ENCODE assay signal across 8 cellular contexts in the genomic region with DNA sequence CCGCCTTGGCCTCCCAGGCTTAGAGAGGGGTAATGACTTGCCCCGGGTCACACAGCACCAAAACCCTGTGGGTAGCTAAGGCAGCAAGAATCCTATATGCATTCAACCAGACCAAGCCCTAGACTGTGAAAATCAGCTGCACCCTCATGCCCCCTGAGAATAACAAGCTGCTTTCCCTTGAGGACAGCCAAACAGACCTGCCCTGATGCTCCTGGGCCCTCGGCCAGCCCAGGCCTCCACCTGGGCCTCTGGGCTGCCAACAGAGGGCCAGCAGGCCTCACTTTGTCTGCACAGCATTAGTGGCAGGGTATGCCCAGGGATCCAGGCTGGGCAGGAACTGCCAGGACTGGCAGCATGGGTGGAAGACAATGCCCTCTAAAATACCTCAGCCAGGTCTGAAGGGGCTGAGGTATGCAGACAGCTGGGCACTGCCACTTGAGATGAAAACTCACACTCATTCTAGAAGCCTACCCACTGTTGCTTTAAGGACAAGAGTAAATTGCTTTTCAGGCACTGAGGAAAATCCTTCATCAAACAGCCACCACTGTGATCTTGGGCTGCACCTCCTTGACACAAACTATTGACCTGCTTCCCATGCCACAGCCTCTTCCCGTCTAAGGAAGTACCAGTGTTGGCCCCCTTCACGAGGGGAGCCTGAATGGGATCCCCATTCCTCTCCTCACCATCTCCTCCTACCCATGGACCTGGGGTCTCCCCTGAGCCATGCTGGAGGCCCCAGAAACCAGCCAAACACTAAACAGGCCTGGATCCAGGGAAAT. TPM values are rescaled to one million over a fixed set of nuclear protein-coding genes. Genes with fewer than 3 reads are reported as not detected.
DNase-seq lines count a peak whose midpoint lies in the region; ATAC-seq and TF ChIP-seq lines count a peak whose summit lies in the region.

No MANE protein-coding gene starts in this region.

- no peak overlapping the region for H3K4me2 ChIP-seq in IMR-90 (ENCODE audit: low read depth, low read length)

- peaks cover 54% of the 10 kb centered on the region for H3K9me1 ChIP-seq in IMR-90 (ENCODE audit: insufficient read depth, low read length)

- peak overlapping the region; percentile 92 for H2AK5ac ChIP-seq in IMR-90 (ENCODE audit: low read depth, low read length)

- peaks cover 57% of the 10 kb centered on the region for H4K20me1 ChIP-seq in IMR-90 (ENCODE audit: insufficient read depth, low read length)

- H3K79me1 ChIP-seq in IMR-90 (ENCODE audit: low read depth in 1 of 2, low read length in 2 of 2), result peaks cover 28 to 86% of the 10 kb centered on the region in 2 experiments

- in situ Hi-C loops in IMR-90 (cut with MboI; ENCODE audit: low sequenced_read_pairs) (no loop called here), gastrocnemius medialis (cut with MboI; ENCODE audit: low sequenced_read_pairs in 4 of 4) (no loop called here)

- H3K23ac ChIP-seq in IMR-90 (ENCODE audit: low read depth, low read length), result peak overlapping the region; percentile 79

- H2BK120ac ChIP-seq in IMR-90 (ENCODE audit: low read depth, low read length), result peak overlapping the region; percentile 73

- H3K4me3 ChIP-seq in IMR-90 (ENCODE audit: insufficient read depth, low read depth, low read length) (no peak overlapping the region), colonic mucosa (no peak overlapping the region), gastrocnemius medialis (no peak overlapping the region)

- peak overlapping the region; percentile 28; the same call in 1 of the 2 replicates for H3K27ac ChIP-seq in IMR-90 (ENCODE audit: insufficient read depth, low read length)
- H3K27ac ChIP-seq in colonic mucosa, result peak overlapping the region; percentile 54
- peak overlapping the region; percentile 88 to 95 (median 93) for H3K27ac ChIP-seq in gastrocnemius medialis

- TF ChIP-seq RAD21 in IMR-90 (IDR thresholded peaks at IDR 0.05; ENCODE audit: low read length), result no peak

- H3K36me3 ChIP-seq in IMR-90 (ENCODE audit: control insufficient read depth, insufficient read depth, low read length), result peaks cover 4% of the 10 kb centered on the region; the same call in 1 of the 2 replicates
- H3K36me3 ChIP-seq in colonic mucosa, result no peaks in the 10 kb centered on the region
- H3K36me3 ChIP-seq in gastrocnemius medialis, result no peaks in the 10 kb centered on the region

- no peak overlapping the region for H3K56ac ChIP-seq in IMR-90 (ENCODE audit: extremely low read depth, insufficient read depth, low read length)

- TF ChIP-seq POLR2A in IMR-90 (IDR thresholded peaks at IDR 0.05; ENCODE audit: low read depth, low read length) (no peak), gastrocnemius medialis (IDR thresholded peaks at IDR 0.05) (no peak)

- H3K9me3 ChIP-seq in IMR-90 (ENCODE audit: control insufficient read depth, insufficient read depth, low read length), result no peaks in the 10 kb centered on the region
- H3K9me3 ChIP-seq in colonic mucosa, result no peaks in the 10 kb centered on the region
- no peaks in the 10 kb centered on the region for H3K9me3 ChIP-seq in gastrocnemius medialis

- no peak overlapping the region for H3K18ac ChIP-seq in IMR-90 (ENCODE audit: low read depth, low read length)

- CTCF ChIA-PET in IMR-90 (lab: Yijun Ruan, JAX), result no interaction called here

- H2BK5ac ChIP-seq in IMR-90 (ENCODE audit: low read depth, low read length, poor library complexity, severe bottlenecking), result peak overlapping the region; percentile 47

- intact Hi-C loops in IMR-90 (cut with micrococcal nuclease) (no loop called here), colonic mucosa (cut with DNase I) (no loop called here), gastrocnemius medialis (cut with DNase I; ENCODE audit: low total_unique reads) (loop anchor here (2.0 kb wide), 1 partner anchor 49 kb away; no protein-coding TSS in a partner anchor)

- H3K4ac ChIP-seq in IMR-90 (ENCODE audit: low read depth, low read length), result peak overlapping the region; percentile 84

- POLR2A ChIA-PET in IMR-90 (lab: Charles Lee; ENCODE audit: unreplicated experiment), result no interaction called here

- TF ChIP-seq CTCF in IMR-90 (conservative IDR thresholded peaks at IDR 0.05; ENCODE audit: low read depth, low read length), result no peak
- TF ChIP-seq CTCF in colonic mucosa (IDR thresholded peaks at IDR 0.05), result no peak
- TF ChIP-seq CTCF in gastrocnemius medialis (IDR thresholded peaks at IDR 0.05 in 4 of 5, conservative IDR thresholded peaks at IDR 0.05 in 1 of 5), result no peak

- WGBS in IMR-90 (ENCODE audit: extremely low coverage in 2 of 2, insufficient read length in 1 of 2), 2 experiments, result 100% methylated on average over 1 of the region's 5 CpGs; no CpG with 5 or more reads in 1 of the 2 experiments

- peak overlapping the region; percentile 89 for H3K14ac ChIP-seq in IMR-90 (replicated peaks; ENCODE audit: low read depth, low read length)

- dilution Hi-C loops in IMR-90 (cut with HindIII; ENCODE audit: low sequenced_read_pairs, unreplicated experiment), result no loop called here

- H4K5ac ChIP-seq in IMR-90 (ENCODE audit: low read depth, low read length), result peak overlapping the region; percentile 12; the same call in 1 of the 2 replicates

- 0 out of 4 replicates have a peak overlapping the region, but pooled peaks have one; percentile 52 to 71 for H4K8ac ChIP-seq in IMR-90 (ENCODE audit: low read depth in 2 of 2, low read length in 2 of 2)

- peak overlapping the region; percentile 71; the same call in 1 of the 3 replicates for H2BK15ac ChIP-seq in IMR-90 (ENCODE audit: low read depth, low read length)

- peak overlapping the region; percentile 67 for H4K91ac ChIP-seq in IMR-90 (ENCODE audit: insufficient read depth, low read depth, low read length)

- peak overlapping the region; percentile 96 for H2AK9ac ChIP-seq in IMR-90 (replicated peaks; ENCODE audit: low read depth, low read length, poor library complexity)

- peak; percentile 11 for DNase-seq in NCI-H1092 treated with DMSO at 0.1 percent for 48 hours (lab: John Stamatoyannopoulos, UW)
- no peak for DNase-seq in NCI-H1092 (lab: John Stamatoyannopoulos, UW)
- DNase-seq in IMR-90, result no peak
- DNase-seq in colonic mucosa, result no peak
- no peak for DNase-seq in gastrocnemius medialis
- no peak for DNase-seq in Kasumi-1 (lab: John Stamatoyannopoulos, UW)
- DNase-seq in stimulated activated CD4-positive, alpha-beta T cell treated with anti-CD3 and anti-CD28 coated beads, Interleukin-1b, Interleukin-23, amount 100 ng/mL, for 48 hours, result no peak
- DNase-seq in NCI-H82 treated with DMSO at 0.1 percent for 48 hours (lab: John Stamatoyannopoulos, UW; ENCODE audit: unreplicated experiment), result no peak

- no peak overlapping the region for H3K9ac ChIP-seq in IMR-90 (ENCODE audit: low read depth, low read length)
- peak overlapping the region; percentile 8 to 19 for H3K9ac ChIP-seq in colonic mucosa (ENCODE audit: low read depth in 2 of 2, low read length in 2 of 2)

- BruUV-seq in IMR-90 (replicated peaks; lab: Mats Ljungman, UMichigan), result no TSS peak

- ATAC-seq in IMR-90 (ENCODE audit: low read depth) (no peak), gastrocnemius medialis (no peak)

- H3K4me1 ChIP-seq in IMR-90 (ENCODE audit: control insufficient read depth, insufficient read depth, low read length), result peaks cover 46% of the 10 kb centered on the region
- peaks cover 32% of the 10 kb centered on the region for H3K4me1 ChIP-seq in colonic mucosa
- peaks cover 77 to 81% of the 10 kb centered on the region in 2 donors for H3K4me1 ChIP-seq in gastrocnemius medialis

- peak overlapping the region; percentile 48 for H2AFZ ChIP-seq in IMR-90 (replicated peaks; ENCODE audit: low read length, poor library complexity)

- H3K27me3 ChIP-seq in IMR-90 (ENCODE audit: control insufficient read depth, insufficient read depth, low read length) (no peaks in the 10 kb centered on the region), colonic mucosa (no peaks in the 10 kb centered on the region), gastrocnemius medialis (no peaks in the 10 kb centered on the region)

- peak overlapping the region; percentile 55; the same call in 1 of the 2 replicates for H2BK20ac ChIP-seq in IMR-90 (ENCODE audit: low read depth, low read length)

TF ChIP-seq in IMR-90, 13 proteins besides CTCF, POLR2A, EP300 and RAD21:
- TF ChIP-seq SMC3 (IDR thresholded peaks at IDR 0.05; ENCODE audit: low read depth, low read length) (no peak), CEBPB (IDR thresholded peaks at IDR 0.05; ENCODE audit: low read depth, low read length) (no peak), MXI1 (IDR thresholded peaks at IDR 0.05; ENCODE audit: borderline replicate concordance, low read depth, low read length) (no peak), MAFK (IDR thresholded peaks at IDR 0.05; ENCODE audit: low read depth, low read length) (no peak), MAZ (IDR thresholded peaks at IDR 0.05; ENCODE audit: borderline replicate concordance, low read depth, low read length) (no peak), FOS (IDR thresholded peaks at IDR 0.05; ENCODE audit: low read depth, low read length) (no peak), RFX5 (IDR thresholded peaks at IDR 0.05; ENCODE audit: low read depth, low read length) (no peak)

RNA-seq across cellular contexts. Expression of a gene that starts 8.8 kb away (rescaled TPM):
- total RNA-seq in IMR-90 (2012; rRNA removed), result 16.4 and 17.4 TPM in 2 replicates
- polyA plus RNA-seq in IMR-90 (2012; rRNA removed), result 17.7 and 18.3 TPM in 2 replicates
- 13.0 and 21.7 TPM in 2 replicates for polyA plus RNA-seq in IMR-90 (2012; cell fraction: cytosol; rRNA removed)
- 13.5 and 18.2 TPM in 2 replicates for polyA plus RNA-seq in IMR-90 (2012; cell fraction: nucleus; rRNA removed; ENCODE audit: low replicate concordance)
- total RNA-seq in colonic mucosa, result 1 to 10 TPM; 6.9 to 8.1 TPM
- total RNA-seq in gastrocnemius medialis, result 10 to 100 TPM; 12.8 to 27.7 (median 22.1) TPM

RNA-seq across cellular contexts. Expression of a gene that starts 24.3 kb away (rescaled TPM):
- total RNA-seq in IMR-90 (2012; rRNA removed) (5.3 and 6.1 TPM in 2 replicates), colonic mucosa (10 to 100 TPM; 31.3 to 38.8 TPM), gastrocnemius medialis (10 to 100 TPM in 2 of 4 donors, 1 to 10 TPM in 2; 8.0 to 13.5 (median 11.1) TPM)
- 7.2 and 8.3 TPM in 2 replicates for polyA plus RNA-seq in IMR-90 (2012; rRNA removed)
- 2.9 and 5.1 TPM in 2 replicates for polyA plus RNA-seq in IMR-90 (2012; cell fraction: cytosol; rRNA removed)
- polyA plus RNA-seq in IMR-90 (2012; cell fraction: nucleus; rRNA removed; ENCODE audit: low replicate concordance), result 37.1 and 78.4 TPM in 2 replicates

Comparison
In these comparisons a context has a peak if more than half of its experiments do, and no peak if none do; other contexts are left out.
1. H3K27ac ChIP-seq: peak in every context shown above with its lines; median percentile 93 in gastrocnemius medialis; 54 in colonic mucosa; 28 in IMR-90.